Comparison of ENCODE assay signal across 13 cellular contexts in genomic region chr1:11384170-11384554, GRCh38.
DNase-seq lines count a peak whose midpoint lies in the region; ATAC-seq and TF ChIP-seq lines count a peak whose summit lies in the region.
"Had no signal": no experiment of that assay in that cellular context is flagged by ENCODE, and none has a peak within 500 bp of the region (broad histone marks: within the 10 kb centered on the region; RNA-seq: fewer than 3 reads in every experiment).

No MANE protein-coding gene starts in this region.

- H4K20me1 ChIP-seq in Loucy (ENCODE audit: insufficient read depth, low read length, poor library complexity, severe bottlenecking): no peaks in the 10 kb centered on the region

- no peaks in the 10 kb centered on the region for H3K9me3 Mint-ChIP-seq in activated naive CD4-positive, alpha-beta T cell treated with anti-CD3 and anti-CD28 coated beads, Interleukin-2, amount 50 U/mL, for 72 hours
- H3K9me3 Mint-ChIP-seq in natural killer cell: no peaks in the 10 kb centered on the region
- H3K9me3 Mint-ChIP-seq: central memory CD8-positive, alpha-beta T cell had no signal

- no peaks in the 10 kb centered on the region for H3K27me3 ChIP-seq in Loucy (ENCODE audit: insufficient read depth, low read length, poor library complexity, severe bottlenecking)
- H3K27me3 ChIP-seq: upper lobe of left lung had no signal

- ATAC-seq in activated naive CD4-positive, alpha-beta T cell treated with anti-CD3 and anti-CD28 coated beads, Interleukin-2, amount 50 U/mL, for 72 hours: peak; percentile 93
- peak in 2 of 3 donors; percentile 62 to 79 for ATAC-seq in natural killer cell
- ATAC-seq: gastroesophageal sphincter had no signal

- H3K9me2 ChIP-seq in Loucy (replicated peaks; ENCODE audit: low read depth, low read length): no peaks in the 10 kb centered on the region

- peak; percentile 60 for DNase-seq in activated CD8-positive, alpha-beta memory T cell treated with anti-CD3 and anti-CD28 coated beads for 24 hours
- no peak for DNase-seq in activated CD8-positive, alpha-beta memory T cell treated with anti-CD3 and anti-CD28 coated beads, Interleukin-2, amount 50 U/mL, for 4 hours
- DNase-seq in activated naive CD4-positive, alpha-beta T cell treated with anti-CD3 and anti-CD28 coated beads, Interleukin-2, amount 50 U/mL, for 72 hours (ENCODE audit: low spot score in 2 of 2): no peak
- no peak for DNase-seq in natural killer cell
- DNase-seq in NCI-H748 treated with DMSO at 0.1 percent for 48 hours (lab: John Stamatoyannopoulos, UW): no peak
- DNase-seq in DMS153 treated with DMSO at 0.1 percent for 48 hours (lab: John Stamatoyannopoulos, UW; ENCODE audit: unreplicated experiment): no peak
- DNase-seq in NCI-H2171 (lab: John Stamatoyannopoulos, UW): no peak
- DNase-seq: mesendoderm, NCI-H2081 treated with DMSO at 0.1 percent for 48 hours, upper lobe of left lung had no signal

- peak overlapping the region; percentile 50 for H3K4me3 ChIP-seq in Loucy (ENCODE audit: low read length, poor library complexity, severe bottlenecking)
- H3K4me3 ChIP-seq: gastroesophageal sphincter, upper lobe of left lung had no signal

- no peaks in the 10 kb centered on the region for H3K36me3 ChIP-seq in Loucy (ENCODE audit: insufficient read depth, low read length)
- H3K36me3 ChIP-seq: gastroesophageal sphincter, upper lobe of left lung had no signal

- peak overlapping the region; percentile 43 for H3K4me3 Mint-ChIP-seq in natural killer cell
- H3K4me3 Mint-ChIP-seq: central memory CD8-positive, alpha-beta T cell had no signal

- peak overlapping the region; percentile 32; the same call in 1 of the 2 replicates for H2AFZ ChIP-seq in Loucy (ENCODE audit: low read length)

- H3K36me3 Mint-ChIP-seq in activated naive CD4-positive, alpha-beta T cell treated with anti-CD3 and anti-CD28 coated beads, Interleukin-2, amount 50 U/mL, for 72 hours: no peaks in the 10 kb centered on the region
- H3K36me3 Mint-ChIP-seq in natural killer cell: no peaks in the 10 kb centered on the region

- H3K9ac ChIP-seq in Loucy (ENCODE audit: low read depth, low read length, poor library complexity, severe bottlenecking): peak overlapping the region; percentile 22

- no peaks in the 10 kb centered on the region for H3F3A ChIP-seq in Loucy (ENCODE audit: low read depth)

- H3K4me1 Mint-ChIP-seq in natural killer cell: peaks cover 13 to 15% of the 10 kb centered on the region in 2 donors

- H3K9me3 ChIP-seq in Loucy (ENCODE audit: insufficient read depth, low read depth, low read length): no peaks in the 10 kb centered on the region
- H3K9me3 ChIP-seq: upper lobe of left lung had no signal

- H3K79me2 ChIP-seq in Loucy (ENCODE audit: insufficient read depth, low read length): no peaks in the 10 kb centered on the region

- H3K4me1 ChIP-seq in Loucy (ENCODE audit: insufficient read depth, low read length, poor library complexity, severe bottlenecking): peaks cover 22% of the 10 kb centered on the region
- H3K4me1 ChIP-seq: gastroesophageal sphincter, upper lobe of left lung had no signal

- H3K4me2 ChIP-seq in Loucy (ENCODE audit: low read depth, low read length, poor library complexity, severe bottlenecking): peak overlapping the region; percentile 77

- peaks cover 11 to 17% of the 10 kb centered on the region in 2 donors for H3K27me3 Mint-ChIP-seq in natural killer cell (ENCODE audit: low read depth in 2 of 2)

- no peak for TF ChIP-seq CTCF in Loucy (conservative IDR thresholded peaks at IDR 0.05; ENCODE audit: low read length)
- TF ChIP-seq CTCF in natural killer cell (IDR thresholded peaks at IDR 0.05): no peak

- peak overlapping the region in 1 of 2 donors; percentile 8 for H3K27ac Mint-ChIP-seq in activated naive CD4-positive, alpha-beta T cell treated with anti-CD3 and anti-CD28 coated beads, Interleukin-2, amount 50 U/mL, for 72 hours
- peak overlapping the region in 1 of 2 donors; percentile 9 for H3K27ac Mint-ChIP-seq in natural killer cell

- intact Hi-C loops in natural killer cell (cut with micrococcal nuclease): no loop called here
